1 cellular context compared by ENCODE assay signal in genomic region chr4:76896731-76897521, GRCh38.
TF ChIP-seq lines count a peak whose summit lies in the region.

No MANE protein-coding gene starts in this region.

TF ChIP-seq in WTC11, 78 proteins besides CTCF, POLR2A, EP300 and RAD21 (continued from another document):
- TF ChIP-seq, protein P1, sequence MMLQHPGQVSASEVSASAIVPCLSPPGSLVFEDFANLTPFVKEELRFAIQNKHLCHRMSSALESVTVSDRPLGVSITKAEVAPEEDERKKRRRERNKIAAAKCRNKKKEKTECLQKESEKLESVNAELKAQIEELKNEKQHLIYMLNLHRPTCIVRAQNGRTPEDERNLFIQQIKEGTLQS (CRISPR knock-in tag; conservative IDR thresholded peaks at IDR 0.05), result no peak
- TF ChIP-seq ATF1 (CRISPR knock-in tag; IDR thresholded peaks at IDR 0.05) (no peak), MLX (CRISPR knock-in tag; IDR thresholded peaks at IDR 0.05) (no peak), MXD4 (CRISPR knock-in tag; IDR thresholded peaks at IDR 0.05; ENCODE audit: borderline replicate concordance) (no peak), ZNF423 (CRISPR knock-in tag; IDR thresholded peaks at IDR 0.05) (peak; percentile 71), ELF4 (CRISPR knock-in tag; IDR thresholded peaks at IDR 0.05; ENCODE audit: low read depth) (no peak), ZNF263 (CRISPR knock-in tag; IDR thresholded peaks at IDR 0.05; ENCODE audit: low read depth) (no peak), MYBL2 (CRISPR knock-in tag; IDR thresholded peaks at IDR 0.05) (no peak), FOXK1 (CRISPR knock-in tag; IDR thresholded peaks at IDR 0.05) (0 out of 2 replicates have a peak, but pooled peaks have one; percentile 42), CREB1 (CRISPR knock-in tag; IDR thresholded peaks at IDR 0.05) (no peak)
- TF ChIP-seq, protein P2, sequence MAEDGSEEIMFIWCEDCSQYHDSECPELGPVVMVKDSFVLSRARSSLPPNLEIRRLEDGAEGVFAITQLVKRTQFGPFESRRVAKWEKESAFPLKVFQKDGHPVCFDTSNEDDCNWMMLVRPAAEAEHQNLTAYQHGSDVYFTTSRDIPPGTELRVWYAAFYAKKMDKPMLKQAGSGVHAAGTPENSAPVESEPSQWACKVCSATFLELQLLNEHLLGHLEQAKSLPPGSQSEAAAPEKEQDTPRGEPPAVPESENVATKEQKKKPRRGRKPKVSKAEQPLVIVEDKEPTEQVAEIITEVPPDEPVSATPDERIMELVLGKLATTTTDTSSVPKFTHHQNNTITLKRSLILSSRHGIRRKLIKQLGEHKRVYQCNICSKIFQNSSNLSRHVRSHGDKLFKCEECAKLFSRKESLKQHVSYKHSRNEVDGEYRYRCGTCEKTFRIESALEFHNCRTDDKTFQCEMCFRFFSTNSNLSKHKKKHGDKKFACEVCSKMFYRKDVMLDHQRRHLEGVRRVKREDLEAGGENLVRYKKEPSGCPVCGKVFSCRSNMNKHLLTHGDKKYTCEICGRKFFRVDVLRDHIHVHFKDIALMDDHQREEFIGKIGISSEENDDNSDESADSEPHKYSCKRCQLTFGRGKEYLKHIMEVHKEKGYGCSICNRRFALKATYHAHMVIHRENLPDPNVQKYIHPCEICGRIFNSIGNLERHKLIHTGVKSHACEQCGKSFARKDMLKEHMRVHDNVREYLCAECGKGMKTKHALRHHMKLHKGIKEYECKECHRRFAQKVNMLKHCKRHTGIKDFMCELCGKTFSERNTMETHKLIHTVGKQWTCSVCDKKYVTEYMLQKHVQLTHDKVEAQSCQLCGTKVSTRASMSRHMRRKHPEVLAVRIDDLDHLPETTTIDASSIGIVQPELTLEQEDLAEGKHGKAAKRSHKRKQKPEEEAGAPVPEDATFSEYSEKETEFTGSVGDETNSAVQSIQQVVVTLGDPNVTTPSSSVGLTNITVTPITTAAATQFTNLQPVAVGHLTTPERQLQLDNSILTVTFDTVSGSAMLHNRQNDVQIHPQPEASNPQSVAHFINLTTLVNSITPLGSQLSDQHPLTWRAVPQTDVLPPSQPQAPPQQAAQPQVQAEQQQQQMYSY (CRISPR knock-in tag; IDR thresholded peaks at IDR 0.05), result no peak
